17 cellular contexts compared by ENCODE assay signal in the genomic region with DNA sequence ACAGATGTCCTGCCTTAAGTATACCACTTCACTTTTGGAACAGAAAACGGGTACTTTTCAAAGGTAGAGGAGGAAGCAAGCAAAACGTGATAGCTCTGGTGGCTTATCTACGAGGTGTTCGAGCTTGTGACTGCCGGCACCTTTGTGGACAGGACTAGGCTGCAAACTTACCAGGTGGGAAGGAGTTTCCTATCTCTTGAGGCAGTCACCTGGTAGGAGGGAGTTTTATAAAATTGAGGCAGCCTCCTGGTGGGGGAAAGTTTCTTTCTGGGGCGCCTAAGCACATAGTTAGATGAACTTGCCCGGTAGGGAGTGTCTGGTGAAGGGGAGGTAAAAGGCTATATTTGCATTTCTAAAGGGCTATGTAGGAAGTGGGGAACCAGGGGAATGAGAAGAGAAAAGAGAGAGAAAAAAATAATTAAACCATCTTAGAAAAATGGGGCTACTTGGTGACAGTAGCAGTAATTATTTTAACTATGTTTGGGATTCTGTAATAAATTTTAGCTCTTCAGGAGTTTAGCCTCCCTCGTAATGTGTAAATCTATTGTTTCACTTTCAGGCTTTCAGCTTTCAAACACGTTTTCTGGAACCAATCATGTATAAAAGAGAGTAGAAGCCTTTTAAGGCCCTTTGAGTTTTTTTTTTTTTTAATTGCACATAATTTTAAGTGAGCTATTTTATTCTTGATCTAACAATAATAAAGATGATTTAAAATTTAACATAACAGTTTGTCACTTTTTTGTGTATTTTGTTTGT.
A peak's percentile ranks its signal among the peaks of the same experiment; 100 is the strongest.
DNase-seq lines count a peak whose midpoint lies in the region; ATAC-seq, FAIRE-seq and TF ChIP-seq lines count a peak whose summit lies in the region.
"Had no signal": no experiment of that assay in that cellular context is flagged by ENCODE, and none has a peak within 500 bp of the region (broad histone marks: within the 10 kb centered on the region; RNA-seq: fewer than 3 reads in every experiment).

No MANE protein-coding gene starts in this region.

- peaks cover 43% of the 10 kb centered on the region for H3K9me3 Mint-ChIP-seq in WTC11
- H3K9me3 Mint-ChIP-seq in naive thymus-derived CD8-positive, alpha-beta T cell = no peaks in the 10 kb centered on the region

- H3K27ac Mint-ChIP-seq in WTC11 = no peak overlapping the region
- H3K27ac Mint-ChIP-seq in naive thymus-derived CD8-positive, alpha-beta T cell = peak overlapping the region in 1 of 10 donors; percentile 24

- POLR2A ChIA-PET in WTC11 (lab: Charles Lee) = no interaction called here
- POLR2A ChIA-PET in naive thymus-derived CD8-positive, alpha-beta T cell (lab: Charles Lee) = no interaction called here

- peak; percentile 65 for ATAC-seq in HG02870 (IDR thresholded peaks at IDR 0.05; ENCODE audit: unreplicated experiment)
- ATAC-seq in WTC11 = peak; percentile 76
- ATAC-seq in naive thymus-derived CD8-positive, alpha-beta T cell = no peak
- ATAC-seq: HCT116, Panc1, Right ventricle myocardium inferior had no signal

- CTCF ChIA-PET in WTC11 (lab: Charles Lee) = no interaction called here

- peaks cover 35% of the 10 kb centered on the region for H3K36me3 Mint-ChIP-seq in WTC11
- H3K36me3 Mint-ChIP-seq in naive thymus-derived CD8-positive, alpha-beta T cell = no peaks in the 10 kb centered on the region

- H3K4me3 Mint-ChIP-seq in WTC11 = peak overlapping the region; percentile 43
- H3K4me3 Mint-ChIP-seq in naive thymus-derived CD8-positive, alpha-beta T cell = no peak overlapping the region

- H3K4me1 Mint-ChIP-seq in WTC11 = peaks cover 28% of the 10 kb centered on the region
- H3K4me1 Mint-ChIP-seq in naive thymus-derived CD8-positive, alpha-beta T cell = peaks cover 0 to 1% (median 0%) of the 10 kb centered on the region in 4 donors

- no peak for TF ChIP-seq CTCF in WTC11 (IDR thresholded peaks at IDR 0.05)
- no peak for TF ChIP-seq CTCF in GM20000 (IDR thresholded peaks at IDR 0.05; ENCODE audit: extremely low read depth, missing control alignments)

- DNase-seq in WTC11 (ENCODE audit: low spot score) (no peak), SKM-1 (lab: John Stamatoyannopoulos, UW; ENCODE audit: unreplicated experiment) (no peak), GM20000 (ENCODE audit: low spot score) (no peak), GF-D8 (lab: John Stamatoyannopoulos, UW) (no peak)
- DNase-seq in naive thymus-derived CD8-positive, alpha-beta T cell = no peak
- DNase-seq: DMS 273 treated with DMSO at 0.1 percent for 48 hours, Karpas-422, NCI-H1105 treated with DMSO at 0.1 percent for 48 hours, NCI-H187, NCI-H2171, NCI-H446 treated with DMSO at 0.1 percent for 48 hours, NCI-H748 treated with DMSO at 0.1 percent for 48 hours had no signal

- peaks cover 3% of the 10 kb centered on the region for H3K27me3 Mint-ChIP-seq in WTC11 (ENCODE audit: low read depth)
- H3K27me3 Mint-ChIP-seq in naive thymus-derived CD8-positive, alpha-beta T cell = peaks cover 0 to 4% (median 0%) of the 10 kb centered on the region in 5 donors

- FAIRE-seq in islet of Langerhans (lab: Jason Lieb, UNC) = peak; percentile 66

TF ChIP-seq in WTC11, 78 proteins besides CTCF, POLR2A, EP300 and RAD21:
- TF ChIP-seq, protein P1, sequence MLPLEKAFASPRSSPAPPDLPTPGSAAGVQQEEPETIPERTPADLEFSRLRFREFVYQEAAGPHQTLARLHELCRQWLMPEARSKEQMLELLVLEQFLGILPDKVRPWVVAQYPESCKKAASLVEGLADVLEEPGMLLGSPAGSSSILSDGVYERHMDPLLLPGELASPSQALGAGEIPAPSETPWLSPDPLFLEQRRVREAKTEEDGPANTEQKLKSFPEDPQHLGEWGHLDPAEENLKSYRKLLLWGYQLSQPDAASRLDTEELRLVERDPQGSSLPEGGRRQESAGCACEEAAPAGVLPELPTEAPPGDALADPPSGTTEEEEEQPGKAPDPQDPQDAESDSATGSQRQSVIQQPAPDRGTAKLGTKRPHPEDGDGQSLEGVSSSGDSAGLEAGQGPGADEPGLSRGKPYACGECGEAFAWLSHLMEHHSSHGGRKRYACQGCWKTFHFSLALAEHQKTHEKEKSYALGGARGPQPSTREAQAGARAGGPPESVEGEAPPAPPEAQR (CRISPR knock-in tag; IDR thresholded peaks at IDR 0.05) = no peak
- TF ChIP-seq, protein P2, sequence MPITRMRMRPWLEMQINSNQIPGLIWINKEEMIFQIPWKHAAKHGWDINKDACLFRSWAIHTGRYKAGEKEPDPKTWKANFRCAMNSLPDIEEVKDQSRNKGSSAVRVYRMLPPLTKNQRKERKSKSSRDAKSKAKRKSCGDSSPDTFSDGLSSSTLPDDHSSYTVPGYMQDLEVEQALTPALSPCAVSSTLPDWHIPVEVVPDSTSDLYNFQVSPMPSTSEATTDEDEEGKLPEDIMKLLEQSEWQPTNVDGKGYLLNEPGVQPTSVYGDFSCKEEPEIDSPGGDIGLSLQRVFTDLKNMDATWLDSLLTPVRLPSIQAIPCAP (CRISPR knock-in tag; IDR thresholded peaks at IDR 0.05) = no peak
- TF ChIP-seq FOXJ3 (CRISPR knock-in tag; IDR thresholded peaks at IDR 0.05; ENCODE audit: borderline replicate concordance) (no peak), JUN (CRISPR knock-in tag; IDR thresholded peaks at IDR 0.05) (no peak), TP53 (CRISPR knock-in tag; IDR thresholded peaks at IDR 0.05) (no peak), ZNF232 (CRISPR knock-in tag; IDR thresholded peaks at IDR 0.05) (no peak)
TF ChIP-seq in WTC11: peak in this region for 0.

Comparison
In these comparisons a context has a peak if more than half of its experiments do, and no peak if none do; other contexts are left out.
1. ATAC-seq: peak in HG02870 (single experiment) and WTC11 (single experiment); none in naive thymus-derived CD8-positive, alpha-beta T cell (0 of 2).